ENCODE assay signal across 9 cellular contexts in genomic region chrX:89921665-89922064, GRCh38. TPM values are rescaled to one million over a fixed set of nuclear protein-coding genes. Genes with fewer than 3 reads are reported as not detected.
"Had no signal": no experiment of that assay in that cellular context is flagged by ENCODE, and none has a peak within 500 bp of the region (broad histone marks: within the 10 kb centered on the region; RNA-seq: fewer than 3 reads in every experiment).

Gene TGIF2LX (plus strand): TSS chrX:89921908. CDS start chrX:89922086, 178 bp downstream.

RNA-seq across cellular contexts. Expression of gene TGIF2LX, which starts in this region (rescaled TPM):
- polyA plus RNA-seq: esophagus; immature natural killer cell; mammary epithelial cell; naive thymus-derived CD8-positive, alpha-beta T cell; psoas muscle; right cardiac atrium; sigmoid colon; stomach; urinary bladder had no signal
